17 cellular contexts compared by ENCODE assay signal in genomic region chr12:102631274-102631673, GRCh38.
DNase-seq lines count a peak whose midpoint lies in the region; ATAC-seq and TF ChIP-seq lines count a peak whose summit lies in the region.
"Had no signal": no experiment of that assay in that cellular context is flagged by ENCODE, and none has a peak within 500 bp of the region (broad histone marks: within the 10 kb centered on the region; RNA-seq: fewer than 3 reads in every experiment).

No MANE protein-coding gene starts in this region.

- TF ChIP-seq CTCF in AG04449 (IDR thresholded peaks at IDR 0.05; ENCODE audit: insufficient read depth, low read length, missing control alignments) (no peak), lower lobe of right lung (IDR thresholded peaks at IDR 0.05) (no peak)

- H3K4me1 ChIP-seq in lower lobe of right lung, result no peaks in the 10 kb centered on the region
- H3K4me1 ChIP-seq: Peyer's patch had no signal

- H3K36me3 ChIP-seq in lower lobe of right lung, result no peaks in the 10 kb centered on the region
- H3K36me3 ChIP-seq: neutrophil, Peyer's patch, tibial nerve had no signal

- ATAC-seq in HG02588 (IDR thresholded peaks at IDR 0.05; ENCODE audit: unreplicated experiment) (no peak), lower lobe of right lung (no peak), Right ventricle myocardium superior (ENCODE audit: poor library complexity) (no peak)
- ATAC-seq: HCT116 had no signal

- H3K27me3 ChIP-seq in lower lobe of right lung (ENCODE audit: low read depth), result no peaks in the 10 kb centered on the region
- H3K27me3 ChIP-seq: hepatocyte, neutrophil, Peyer's patch, tibial nerve had no signal

- no peak overlapping the region for H3K27ac ChIP-seq in lower lobe of right lung
- H3K27ac ChIP-seq: hepatocyte, neutrophil, Peyer's patch, tibial nerve had no signal

- POLR2A ChIA-PET in AG04449 (lab: Yijun Ruan, JAX), result no interaction called here

- intact Hi-C loops in lower lobe of right lung (cut with DNase I), result no loop called here
- intact Hi-C loops in Right ventricle myocardium superior (cut with DNase I), result no loop called here

- CTCF ChIA-PET in AG04449 (lab: Yijun Ruan, JAX), result no interaction called here

- no peak overlapping the region for H3K4me3 ChIP-seq in AG04449 (ENCODE audit: low read depth, low read length)
- H3K4me3 ChIP-seq in lower lobe of right lung, result no peak overlapping the region
- H3K4me3 ChIP-seq: hepatocyte, Peyer's patch, tibial nerve had no signal

- DNase-seq in AG04449 (ENCODE audit: low read depth, low spot score) (peak; percentile 60), HS-5 (ENCODE audit: low read depth) (peak; percentile 68), astrocyte of the hippocampus (ENCODE audit: low read depth, low spot score) (peak; percentile 67), kidney glomerular epithelial cell (lab: John Stamatoyannopoulos, UW) (peak; percentile 80), lower lobe of right lung (no peak), SHP77 (lab: John Stamatoyannopoulos, UW) (no peak), Right ventricle myocardium superior (no peak)
- DNase-seq: activated CD4-positive, alpha-beta memory T cell treated with anti-CD3 and anti-CD28 coated beads for 36 hours; DND-41; NCI-H1436 treated with DMSO at 0.1 percent for 48 hours; NCI-H510A treated with DMSO at 0.1 percent for 48 hours; Peyer's patch had no signal

- H3K9me3 ChIP-seq in lower lobe of right lung, result peaks cover 12% of the 10 kb centered on the region

Comparison
In these comparisons a context has a peak if more than half of its experiments do, and no peak if none do; other contexts are left out.
1. DNase-seq: peak in AG04449 (single experiment), HS-5 (single experiment), astrocyte of the hippocampus (single experiment) and kidney glomerular epithelial cell (single experiment); none in lower lobe of right lung (single experiment), SHP77 (0 of 2) and Right ventricle myocardium superior (single experiment).